In the genomic region with DNA sequence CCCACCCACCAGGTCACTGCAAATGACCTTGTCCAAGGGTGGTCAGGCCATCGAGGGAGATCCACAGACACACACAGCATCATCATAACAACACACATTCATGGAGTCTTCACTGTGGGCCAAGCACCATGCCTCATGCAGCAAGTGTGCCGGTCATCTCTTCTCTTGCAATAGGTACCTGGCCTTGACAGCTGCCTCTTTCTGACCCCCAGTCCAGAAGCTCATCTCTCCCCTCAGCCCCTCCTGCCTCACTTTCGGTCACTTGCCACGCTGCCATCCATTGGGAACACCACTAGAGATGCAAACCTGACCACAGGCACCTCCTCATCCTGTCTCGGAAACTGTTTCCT, we compare ENCODE assay signal across 1 cellular context.
TF ChIP-seq lines count a peak whose summit lies in the region.

No MANE protein-coding gene starts in this region.

TF ChIP-seq in WTC11, 78 proteins besides CTCF, POLR2A, EP300 and RAD21:
- TF ChIP-seq, protein P1, sequence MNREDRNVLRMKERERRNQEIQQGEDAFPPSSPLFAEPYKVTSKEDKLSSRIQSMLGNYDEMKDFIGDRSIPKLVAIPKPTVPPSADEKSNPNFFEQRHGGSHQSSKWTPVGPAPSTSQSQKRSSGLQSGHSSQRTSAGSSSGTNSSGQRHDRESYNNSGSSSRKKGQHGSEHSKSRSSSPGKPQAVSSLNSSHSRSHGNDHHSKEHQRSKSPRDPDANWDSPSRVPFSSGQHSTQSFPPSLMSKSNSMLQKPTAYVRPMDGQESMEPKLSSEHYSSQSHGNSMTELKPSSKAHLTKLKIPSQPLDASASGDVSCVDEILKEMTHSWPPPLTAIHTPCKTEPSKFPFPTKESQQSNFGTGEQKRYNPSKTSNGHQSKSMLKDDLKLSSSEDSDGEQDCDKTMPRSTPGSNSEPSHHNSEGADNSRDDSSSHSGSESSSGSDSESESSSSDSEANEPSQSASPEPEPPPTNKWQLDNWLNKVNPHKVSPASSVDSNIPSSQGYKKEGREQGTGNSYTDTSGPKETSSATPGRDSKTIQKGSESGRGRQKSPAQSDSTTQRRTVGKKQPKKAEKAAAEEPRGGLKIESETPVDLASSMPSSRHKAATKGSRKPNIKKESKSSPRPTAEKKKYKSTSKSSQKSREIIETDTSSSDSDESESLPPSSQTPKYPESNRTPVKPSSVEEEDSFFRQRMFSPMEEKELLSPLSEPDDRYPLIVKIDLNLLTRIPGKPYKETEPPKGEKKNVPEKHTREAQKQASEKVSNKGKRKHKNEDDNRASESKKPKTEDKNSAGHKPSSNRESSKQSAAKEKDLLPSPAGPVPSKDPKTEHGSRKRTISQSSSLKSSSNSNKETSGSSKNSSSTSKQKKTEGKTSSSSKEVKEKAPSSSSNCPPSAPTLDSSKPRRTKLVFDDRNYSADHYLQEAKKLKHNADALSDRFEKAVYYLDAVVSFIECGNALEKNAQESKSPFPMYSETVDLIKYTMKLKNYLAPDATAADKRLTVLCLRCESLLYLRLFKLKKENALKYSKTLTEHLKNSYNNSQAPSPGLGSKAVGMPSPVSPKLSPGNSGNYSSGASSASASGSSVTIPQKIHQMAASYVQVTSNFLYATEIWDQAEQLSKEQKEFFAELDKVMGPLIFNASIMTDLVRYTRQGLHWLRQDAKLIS (CRISPR knock-in tag; IDR thresholded peaks at IDR 0.05; ENCODE audit: borderline replicate concordance): no peak
- no peak for TF ChIP-seq NR3C1 (CRISPR knock-in tag; conservative IDR thresholded peaks at IDR 0.05; ENCODE audit: low read depth)
- no peak for TF ChIP-seq NR2C2 (CRISPR knock-in tag; IDR thresholded peaks at IDR 0.05)
